8 cellular contexts compared by ENCODE assay signal in genomic region chr2:43169091-43169936, GRCh38. TPM values are rescaled to one million over a fixed set of nuclear protein-coding genes. Genes with fewer than 3 reads are reported as not detected.
DNase-seq lines count a peak whose midpoint lies in the region; ATAC-seq and TF ChIP-seq lines count a peak whose summit lies in the region.

No MANE protein-coding gene starts in this region.

- H3K4me3 ChIP-seq in CD4-positive, CD25-positive, alpha-beta regulatory T cell (ENCODE audit: low read depth, low read length): no peak overlapping the region
- H3K4me3 ChIP-seq in osteoblast (ENCODE audit: insufficient read depth, low read length): no peak overlapping the region

- H2AFZ ChIP-seq in osteoblast (ENCODE audit: low read length): no peak overlapping the region

- H3K27me3 ChIP-seq in CD4-positive, CD25-positive, alpha-beta regulatory T cell (ENCODE audit: control insufficient read depth, insufficient read depth, low read length): no peaks in the 10 kb centered on the region
- no peaks in the 10 kb centered on the region for H3K27me3 ChIP-seq in osteoblast (ENCODE audit: insufficient read depth, low read length)

- H3K4me3 Mint-ChIP-seq in CD4-positive, CD25-positive, alpha-beta regulatory T cell: peak overlapping the region; percentile 73 to 93 (median 79)
- peak overlapping the region; percentile 84 for H3K4me3 Mint-ChIP-seq in endothelial cell (ENCODE audit: unreplicated experiment)

- peak; percentile 21 to 27 for ATAC-seq in CD4-positive, CD25-positive, alpha-beta regulatory T cell (ENCODE audit: low read depth in 2 of 2)
- ATAC-seq in GM21723 (IDR thresholded peaks at IDR 0.05; ENCODE audit: unreplicated experiment) (peak; percentile 45), HG03439 (IDR thresholded peaks at IDR 0.05; ENCODE audit: unreplicated experiment) (no peak)

- peak in 1 of 3 donors; percentile 51 for DNase-seq in CD4-positive, CD25-positive, alpha-beta regulatory T cell
- DNase-seq in RPMI7951 (ENCODE audit: low read depth) (peak; percentile 23), endothelial cell (ENCODE audit: low spot score) (no peak), osteoblast (ENCODE audit: insufficient read length, low spot score, missing footprints) (peak; percentile 79), G401 (ENCODE audit: low spot score) (no peak)
- no peak for DNase-seq in effector CD4-positive, alpha-beta T cell

- no peaks in the 10 kb centered on the region for H3K9me3 Mint-ChIP-seq in CD4-positive, CD25-positive, alpha-beta regulatory T cell
- peaks cover 4% of the 10 kb centered on the region for H3K9me3 Mint-ChIP-seq in endothelial cell (ENCODE audit: unreplicated experiment)

- H3K36me3 ChIP-seq in CD4-positive, CD25-positive, alpha-beta regulatory T cell (ENCODE audit: control insufficient read depth, insufficient read depth, low read length): no peaks in the 10 kb centered on the region
- H3K36me3 ChIP-seq in osteoblast (ENCODE audit: insufficient read depth, low read length): no peaks in the 10 kb centered on the region

- H3K27me3 Mint-ChIP-seq in CD4-positive, CD25-positive, alpha-beta regulatory T cell: no peaks in the 10 kb centered on the region
- H3K27me3 Mint-ChIP-seq in endothelial cell (ENCODE audit: unreplicated experiment): peaks cover 10% of the 10 kb centered on the region

- H3K27ac Mint-ChIP-seq in CD4-positive, CD25-positive, alpha-beta regulatory T cell: peak overlapping the region; percentile 92 to 99 (median 96)
- H3K27ac Mint-ChIP-seq in endothelial cell (ENCODE audit: unreplicated experiment): no peak overlapping the region

- TF ChIP-seq CTCF in endothelial cell (IDR thresholded peaks at IDR 0.05; ENCODE audit: unreplicated experiment): no peak
- TF ChIP-seq CTCF in osteoblast (IDR thresholded peaks at IDR 0.05; ENCODE audit: extremely low read depth, low read depth, low read length): no peak

- peak overlapping the region; percentile 42 for H3K4me2 ChIP-seq in osteoblast (ENCODE audit: insufficient read depth, low read length)

- no peaks in the 10 kb centered on the region for H3K79me2 ChIP-seq in osteoblast (ENCODE audit: insufficient read depth, low read length)

- peaks cover 2 to 78% (median 46%) of the 10 kb centered on the region in 4 donors for H3K4me1 Mint-ChIP-seq in CD4-positive, CD25-positive, alpha-beta regulatory T cell
- H3K4me1 Mint-ChIP-seq in endothelial cell (ENCODE audit: unreplicated experiment): peaks cover 25% of the 10 kb centered on the region

- H3K9me3 ChIP-seq in CD4-positive, CD25-positive, alpha-beta regulatory T cell (ENCODE audit: control insufficient read depth in 2 of 2, low read length in 2 of 2): no peaks in the 10 kb centered on the region
- H3K9me3 ChIP-seq in osteoblast (ENCODE audit: low read depth, low read length): no peaks in the 10 kb centered on the region

- peak overlapping the region; percentile 56 for H3K27ac ChIP-seq in CD4-positive, CD25-positive, alpha-beta regulatory T cell (ENCODE audit: insufficient read depth, low read length, poor library complexity, severe bottlenecking)
- H3K27ac ChIP-seq in osteoblast (ENCODE audit: low read depth, low read length): no peak overlapping the region

- H3K4me1 ChIP-seq in CD4-positive, CD25-positive, alpha-beta regulatory T cell (ENCODE audit: control insufficient read depth, insufficient read depth, low read length, poor library complexity, severe bottlenecking): peaks cover 71% of the 10 kb centered on the region
- peaks cover 14% of the 10 kb centered on the region for H3K4me1 ChIP-seq in osteoblast (ENCODE audit: insufficient read depth, low read length)

- in situ Hi-C loops in G401 (cut with HindIII; ENCODE audit: low sequenced_read_pairs): no loop called here

- H4K20me1 ChIP-seq in osteoblast (ENCODE audit: insufficient read depth, low read length): no peaks in the 10 kb centered on the region

- no peaks in the 10 kb centered on the region for H3K36me3 Mint-ChIP-seq in CD4-positive, CD25-positive, alpha-beta regulatory T cell
- H3K36me3 Mint-ChIP-seq in endothelial cell (ENCODE audit: low read depth, unreplicated experiment): peaks cover 8% of the 10 kb centered on the region

RNA-seq across cellular contexts. Expression of gene ZFP36L2, which starts 57.1 kb away (rescaled TPM):
- total RNA-seq in CD4-positive, CD25-positive, alpha-beta regulatory T cell: 874 TPM
- 100 to 1,000 TPM; 119 to 155 (median 128) TPM for polyA plus RNA-seq in CD4-positive, CD25-positive, alpha-beta regulatory T cell
- total RNA-seq in RPMI7951 (2014; rRNA removed; shearing (Covaris generic)): 6.4 and 9.1 TPM in 2 replicates
- total RNA-seq in endothelial cell (ENCODE audit: unreplicated experiment) (72.1 TPM), osteoblast (14.7 and 15.6 TPM in 2 replicates)
- 22.5 and 32.4 TPM in 2 replicates for total RNA-seq in G401 (2014; rRNA removed; shearing (Covaris generic))

Comparison
In these comparisons a context has a peak if more than half of its experiments do, and no peak if none do; other contexts are left out.
1. DNase-seq: peak in RPMI7951 (single experiment) and osteoblast (single experiment); none in endothelial cell (single experiment), effector CD4-positive, alpha-beta T cell (single experiment) and G401 (single experiment).
2. RNA of gene ZFP36L2, which starts 57.1 kb away (total RNA-seq): 874 TPM in CD4-positive, CD25-positive, alpha-beta regulatory T cell (single experiment); 72.1 TPM in endothelial cell (single experiment), 22.5 to 32.4 TPM in G401, 14.7 to 15.6 TPM in osteoblast and 6.4 to 9.1 TPM in RPMI7951; every median in the first group is over 10 times any median in the second.